9 cellular contexts compared by ENCODE assay signal in the genomic region with DNA sequence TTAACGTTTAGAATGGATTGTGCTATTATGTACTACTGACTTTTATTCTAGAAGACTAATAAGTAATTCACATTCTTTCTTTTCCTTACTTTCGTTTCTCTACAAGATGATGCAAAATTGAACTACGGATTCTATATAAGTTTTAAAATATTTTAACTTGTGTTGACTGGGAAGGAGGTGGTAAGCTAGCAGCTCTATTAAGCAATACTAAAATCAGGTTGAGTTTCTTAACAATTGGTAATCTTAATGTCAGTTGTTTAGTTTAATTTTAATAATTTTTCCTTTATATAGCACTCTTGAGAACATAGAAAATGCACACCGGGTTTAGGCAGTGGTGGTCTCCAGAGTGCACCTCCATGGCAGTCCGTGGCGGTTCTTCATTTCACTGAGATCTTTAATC. TPM values are rescaled to one million over a fixed set of nuclear protein-coding genes. Genes with fewer than 3 reads are reported as not detected.
DNase-seq lines count a peak whose midpoint lies in the region; ATAC-seq and TF ChIP-seq lines count a peak whose summit lies in the region.
"Had no signal": no experiment of that assay in that cellular context is flagged by ENCODE, and none has a peak within 500 bp of the region (broad histone marks: within the 10 kb centered on the region; RNA-seq: fewer than 3 reads in every experiment).

No MANE protein-coding gene starts in this region.

- peak overlapping the region; percentile 99 for H3K4me3 ChIP-seq in smooth muscle cell

- no peaks in the 10 kb centered on the region for H3K9me3 ChIP-seq in smooth muscle cell (replicated peaks; ENCODE audit: low read depth)

- H3K4me1 ChIP-seq in smooth muscle cell (ENCODE audit: low read depth), result peaks cover 32% of the 10 kb centered on the region

- H3K79me2 ChIP-seq in smooth muscle cell (ENCODE audit: low read depth), result peaks cover 61% of the 10 kb centered on the region

- peak overlapping the region; percentile 95 for H3K27ac Mint-ChIP-seq in HFFc6
- no peak overlapping the region for H3K27ac Mint-ChIP-seq in WTC11
- no peak overlapping the region for H3K27ac Mint-ChIP-seq in glutamatergic neuron (ENCODE audit: unreplicated experiment)

- H3K4me3 Mint-ChIP-seq in HFFc6, result no peak overlapping the region; the same call in none of the 2 replicates
- peak overlapping the region; percentile 90 for H3K4me3 Mint-ChIP-seq in WTC11
- H3K4me3 Mint-ChIP-seq in glutamatergic neuron (ENCODE audit: unreplicated experiment), result peak overlapping the region; percentile 84

- DNase-seq in HFFc6 (no peak), WTC11 (ENCODE audit: low spot score) (no peak), glutamatergic neuron (no peak), smooth muscle cell (lab: John Stamatoyannopoulos, UW; ENCODE audit: unreplicated experiment) (no peak), NCI-H2029 treated with DMSO at 0.1 percent for 48 hours (lab: John Stamatoyannopoulos, UW) (no peak), COLO668 (lab: John Stamatoyannopoulos, UW; ENCODE audit: unreplicated experiment) (no peak), NCI-H146 (lab: John Stamatoyannopoulos, UW) (no peak)
- no peak for DNase-seq in activated effector memory CD4-positive, alpha-beta T cell treated with Interleukin-2 at 50 U/mL for 16 hours
- DNase-seq: activated effector memory CD4-positive, alpha-beta T cell treated with anti-CD3 and anti-CD28 coated beads, Interleukin-2, amount 50 U/mL, for 16 hours had no signal

- CTCF ChIA-PET in WTC11 (lab: Charles Lee), result interaction anchor here (0.9 kb wide), 1 partner anchor 80 kb away, joined by 4 read pairs; no protein-coding TSS in a partner anchor

- no peak overlapping the region for H2AFZ ChIP-seq in smooth muscle cell (ENCODE audit: low read depth)

- H3K4me1 Mint-ChIP-seq in HFFc6 (ENCODE audit: low read depth) (peaks cover 25% of the 10 kb centered on the region), WTC11 (peaks cover 15% of the 10 kb centered on the region), glutamatergic neuron (ENCODE audit: low read depth, unreplicated experiment) (peaks cover 21% of the 10 kb centered on the region)

- TF ChIP-seq CTCF in HFFc6 (IDR thresholded peaks at IDR 0.05), result no peak
- TF ChIP-seq CTCF in WTC11 (IDR thresholded peaks at IDR 0.05), result no peak
- no peak for TF ChIP-seq CTCF in glutamatergic neuron (IDR thresholded peaks at IDR 0.05; ENCODE audit: partially characterized antibody, unreplicated experiment)
- no peak for TF ChIP-seq CTCF in smooth muscle cell (IDR thresholded peaks at IDR 0.05; ENCODE audit: borderline replicate concordance, insufficient read depth, poor library complexity, severe bottlenecking)

- H3K27ac ChIP-seq in smooth muscle cell (ENCODE audit: low read depth), result peak overlapping the region; percentile 87

- H3K9ac ChIP-seq in smooth muscle cell (ENCODE audit: low read depth), result peak overlapping the region; percentile 91

- H3K27me3 Mint-ChIP-seq in HFFc6 (ENCODE audit: insufficient read depth) (no peaks in the 10 kb centered on the region), WTC11 (ENCODE audit: low read depth) (peaks cover 4% of the 10 kb centered on the region; the same call in 1 of the 2 replicates), glutamatergic neuron (ENCODE audit: unreplicated experiment) (peaks cover 6% of the 10 kb centered on the region)

- H3K27me3 ChIP-seq in smooth muscle cell (ENCODE audit: low read depth), result no peaks in the 10 kb centered on the region

- H3K36me3 ChIP-seq in smooth muscle cell (ENCODE audit: low read depth), result no peaks in the 10 kb centered on the region

- peaks cover 21% of the 10 kb centered on the region for H3F3A ChIP-seq in smooth muscle cell (ENCODE audit: low read depth)

- ATAC-seq in WTC11, result no peak

- POLR2A ChIA-PET in WTC11 (lab: Charles Lee), result interaction anchor here (0.6 kb wide), 1 partner anchor 11 kb away, joined by 4 read pairs; no protein-coding TSS in a partner anchor

- H4K20me1 ChIP-seq in smooth muscle cell (ENCODE audit: low read depth), result peaks cover 59% of the 10 kb centered on the region

- H3K36me3 Mint-ChIP-seq in HFFc6 (ENCODE audit: low read depth), result peaks cover 41% of the 10 kb centered on the region
- no peaks in the 10 kb centered on the region for H3K36me3 Mint-ChIP-seq in WTC11
- H3K36me3 Mint-ChIP-seq in glutamatergic neuron (ENCODE audit: unreplicated experiment), result no peaks in the 10 kb centered on the region

- 62% methylated on average over 6 of the region's 6 CpGs for WGBS in smooth muscle cell (ENCODE audit: low lambda C conversion rate)

- H3K4me2 ChIP-seq in smooth muscle cell, result peak overlapping the region; percentile 94

- H3K9me3 Mint-ChIP-seq in HFFc6 (peaks cover 5% of the 10 kb centered on the region; the same call in 1 of the 2 replicates), WTC11 (no peaks in the 10 kb centered on the region), glutamatergic neuron (ENCODE audit: unreplicated experiment) (peaks cover 4% of the 10 kb centered on the region)

TF ChIP-seq in WTC11, 78 proteins besides CTCF, POLR2A, EP300 and RAD21:
- TF ChIP-seq, protein P1, sequence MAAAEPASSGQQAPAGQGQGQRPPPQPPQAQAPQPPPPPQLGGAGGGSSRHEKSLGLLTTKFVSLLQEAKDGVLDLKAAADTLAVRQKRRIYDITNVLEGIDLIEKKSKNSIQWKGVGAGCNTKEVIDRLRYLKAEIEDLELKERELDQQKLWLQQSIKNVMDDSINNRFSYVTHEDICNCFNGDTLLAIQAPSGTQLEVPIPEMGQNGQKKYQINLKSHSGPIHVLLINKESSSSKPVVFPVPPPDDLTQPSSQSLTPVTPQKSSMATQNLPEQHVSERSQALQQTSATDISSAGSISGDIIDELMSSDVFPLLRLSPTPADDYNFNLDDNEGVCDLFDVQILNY (CRISPR knock-in tag; IDR thresholded peaks at IDR 0.05), result no peak
- no peak for TF ChIP-seq NFATC4 (CRISPR knock-in tag; IDR thresholded peaks at IDR 0.05)
- TF ChIP-seq GABPB1 (CRISPR knock-in tag; IDR thresholded peaks at IDR 0.05), result no peak
- TF ChIP-seq PREB (CRISPR knock-in tag; IDR thresholded peaks at IDR 0.05; ENCODE audit: borderline replicate concordance), result no peak
- no peak for TF ChIP-seq ZNF232 (CRISPR knock-in tag; IDR thresholded peaks at IDR 0.05)
- TF ChIP-seq TEAD1 (CRISPR knock-in tag; IDR thresholded peaks at IDR 0.05), result no peak
- no peak for TF ChIP-seq CREM (CRISPR knock-in tag; IDR thresholded peaks at IDR 0.05)
- TF ChIP-seq FOXP1 (CRISPR knock-in tag; IDR thresholded peaks at IDR 0.05; ENCODE audit: borderline replicate concordance), result no peak
- TF ChIP-seq FOXK1 (CRISPR knock-in tag; IDR thresholded peaks at IDR 0.05), result no peak
- TF ChIP-seq ELF4 (CRISPR knock-in tag; IDR thresholded peaks at IDR 0.05; ENCODE audit: low read depth), result no peak
- no peak for TF ChIP-seq CBFB (CRISPR knock-in tag; IDR thresholded peaks at IDR 0.05; ENCODE audit: low read depth)
- TF ChIP-seq, protein P2, sequence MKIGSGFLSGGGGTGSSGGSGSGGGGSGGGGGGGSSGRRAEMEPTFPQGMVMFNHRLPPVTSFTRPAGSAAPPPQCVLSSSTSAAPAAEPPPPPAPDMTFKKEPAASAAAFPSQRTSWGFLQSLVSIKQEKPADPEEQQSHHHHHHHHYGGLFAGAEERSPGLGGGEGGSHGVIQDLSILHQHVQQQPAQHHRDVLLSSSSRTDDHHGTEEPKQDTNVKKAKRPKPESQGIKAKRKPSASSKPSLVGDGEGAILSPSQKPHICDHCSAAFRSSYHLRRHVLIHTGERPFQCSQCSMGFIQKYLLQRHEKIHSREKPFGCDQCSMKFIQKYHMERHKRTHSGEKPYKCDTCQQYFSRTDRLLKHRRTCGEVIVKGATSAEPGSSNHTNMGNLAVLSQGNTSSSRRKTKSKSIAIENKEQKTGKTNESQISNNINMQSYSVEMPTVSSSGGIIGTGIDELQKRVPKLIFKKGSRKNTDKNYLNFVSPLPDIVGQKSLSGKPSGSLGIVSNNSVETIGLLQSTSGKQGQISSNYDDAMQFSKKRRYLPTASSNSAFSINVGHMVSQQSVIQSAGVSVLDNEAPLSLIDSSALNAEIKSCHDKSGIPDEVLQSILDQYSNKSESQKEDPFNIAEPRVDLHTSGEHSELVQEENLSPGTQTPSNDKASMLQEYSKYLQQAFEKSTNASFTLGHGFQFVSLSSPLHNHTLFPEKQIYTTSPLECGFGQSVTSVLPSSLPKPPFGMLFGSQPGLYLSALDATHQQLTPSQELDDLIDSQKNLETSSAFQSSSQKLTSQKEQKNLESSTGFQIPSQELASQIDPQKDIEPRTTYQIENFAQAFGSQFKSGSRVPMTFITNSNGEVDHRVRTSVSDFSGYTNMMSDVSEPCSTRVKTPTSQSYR (CRISPR knock-in tag; IDR thresholded peaks at IDR 0.05), result no peak
- TF ChIP-seq ESRRA (CRISPR knock-in tag; IDR thresholded peaks at IDR 0.05; ENCODE audit: borderline replicate concordance), result no peak
- no peak for TF ChIP-seq SMAD3 (CRISPR knock-in tag; IDR thresholded peaks at IDR 0.05; ENCODE audit: borderline replicate concordance)

RNA-seq across cellular contexts. Expression of gene SOCS5, which starts 1.3 kb away (rescaled TPM):
- 10 to 100 TPM; 74.7 to 91.4 (median 87.9) TPM for total RNA-seq in HFFc6 (2021; fragmentation: NEBNext Ultra II Directional; extraction: Animal tissue kit (Norgen Biotek cat#: 25700))
- 12.1 to 13.5 TPM (median 13.1 TPM) in 3 replicates for total RNA-seq in WTC11 (2021)
- 8.5 TPM for total RNA-seq in glutamatergic neuron (ENCODE audit: unreplicated experiment)
- 31.1 and 42.8 TPM in 2 replicates for total RNA-seq in smooth muscle cell
- 6.2 and 8.9 TPM in 2 replicates for polyA plus RNA-seq in smooth muscle cell
